ENCODE assay signal across 11 cellular contexts in the genomic region with DNA sequence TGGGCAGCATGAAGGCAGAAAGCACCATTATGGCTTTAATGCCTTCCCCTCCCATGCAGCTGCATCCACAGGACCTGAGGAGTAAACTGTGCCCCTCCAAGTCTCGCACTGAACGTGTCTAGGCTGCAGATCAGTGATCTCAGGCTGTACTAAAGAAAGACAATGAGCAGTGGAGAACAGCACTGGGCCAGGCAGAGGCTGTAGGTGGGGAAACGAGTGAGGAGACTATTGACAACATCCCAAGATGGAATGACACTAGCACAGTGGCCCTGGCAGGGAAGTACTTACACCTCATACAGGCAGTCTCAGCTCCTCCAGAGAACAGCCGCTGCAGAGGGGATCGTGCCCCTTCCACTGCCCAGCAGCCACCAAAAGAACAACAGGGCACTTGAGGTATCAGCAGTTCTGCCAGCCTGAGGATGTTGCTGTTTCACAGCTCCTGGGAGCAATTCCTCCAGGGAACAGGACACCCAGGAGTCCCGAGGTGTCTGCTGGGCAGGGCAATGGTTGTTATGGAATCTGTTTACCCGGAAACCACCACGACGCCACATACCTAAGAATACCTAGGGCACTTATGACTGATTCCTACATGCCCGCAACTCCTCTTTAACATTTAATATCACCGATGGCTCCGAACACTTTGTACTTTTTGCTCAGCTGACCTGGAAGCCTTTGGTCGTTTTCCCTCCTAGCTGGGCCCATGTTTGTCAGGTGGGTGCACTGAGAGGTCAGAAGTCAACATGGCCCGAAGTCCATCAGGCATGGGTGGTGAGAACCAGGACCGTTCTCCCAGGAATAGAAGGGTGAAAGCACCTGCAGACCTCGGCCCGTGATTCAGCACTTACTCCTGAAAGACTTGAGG.
A peak's percentile ranks its signal among the peaks of the same experiment; 100 is the strongest.
DNase-seq lines count a peak whose midpoint lies in the region; ATAC-seq and TF ChIP-seq lines count a peak whose summit lies in the region.
"Had no signal": no experiment of that assay in that cellular context is flagged by ENCODE, and none has a peak within 500 bp of the region (broad histone marks: within the 10 kb centered on the region; RNA-seq: fewer than 3 reads in every experiment).

No MANE protein-coding gene starts in this region.

- peaks cover 58% of the 10 kb centered on the region for H3K4me1 Mint-ChIP-seq in WTC11

- 75% methylated on average over 17 of the region's 17 CpGs for WGBS in prostate gland

- ATAC-seq in HCT116 (no peak; the same call in 1 of the 2 replicates), WTC11 (no peak), foreskin keratinocyte (peak; percentile 89)

- TF ChIP-seq POLR2A in HCT116 (IDR thresholded peaks at IDR 0.05; ENCODE audit: borderline replicate concordance, extremely low read depth, insufficient read depth, insufficient read length) (no peak), prostate gland (IDR thresholded peaks at IDR 0.05) (no peak)

- peak overlapping the region; percentile 54; the same call in 1 of the 2 replicates for H3K27ac Mint-ChIP-seq in WTC11

- DNase-seq in HCT116 (ENCODE audit: low read depth, low spot score), result no peak
- no peak for DNase-seq in WTC11 (ENCODE audit: low spot score)
- peak; percentile 61 to 91 for DNase-seq in foreskin keratinocyte
- DNase-seq in prostate gland (ENCODE audit: low spot score), result no peak
- no peak for DNase-seq in MM.1S
- DNase-seq in EL, result no peak
- DNase-seq in inferior parietal cortex (ENCODE audit: extremely low spot score), result no peak
- DNase-seq: activated CD4-positive, alpha-beta memory T cell treated with anti-CD3 and anti-CD28 coated beads for 36 hours; Calu3; MG63; retina had no signal

- no peak overlapping the region for H3K9ac ChIP-seq in HCT116 (ENCODE audit: low read length)
- no peak overlapping the region for H3K9ac ChIP-seq in MM.1S (ENCODE audit: low read length)

- H4K20me1 ChIP-seq in HCT116 (ENCODE audit: insufficient read depth) (no peaks in the 10 kb centered on the region), MM.1S (ENCODE audit: insufficient read depth, low read length) (no peaks in the 10 kb centered on the region)

- intact Hi-C loops in HCT116 (cut with micrococcal nuclease), result no loop called here
- intact Hi-C loops in prostate gland (cut with DNase I), result no loop called here

- peaks cover 54 to 74% of the 10 kb centered on the region in 2 experiments for H3K4me1 ChIP-seq in HCT116 (ENCODE audit: control insufficient read depth in 1 of 2, insufficient read depth in 2 of 2, low read length in 2 of 2)
- H3K4me1 ChIP-seq in foreskin keratinocyte, result peaks cover 9% of the 10 kb centered on the region
- peaks cover 29% of the 10 kb centered on the region for H3K4me1 ChIP-seq in prostate gland (replicated peaks)
- no peaks in the 10 kb centered on the region for H3K4me1 ChIP-seq in MM.1S (ENCODE audit: low read length)

- H3K9me3 Mint-ChIP-seq in WTC11, result no peaks in the 10 kb centered on the region
- H3K9me3 Mint-ChIP-seq: activated CD4-positive, alpha-beta memory T cell treated with anti-CD3 and anti-CD28 coated beads for 36 hours had no signal

- no peak for TF ChIP-seq RAD21 in HCT116 (IDR thresholded peaks at IDR 0.05; ENCODE audit: low read depth)

- H3K9me2 ChIP-seq in HCT116 (ENCODE audit: insufficient read depth), result no peaks in the 10 kb centered on the region
- no peaks in the 10 kb centered on the region for H3K9me2 ChIP-seq in MM.1S (replicated peaks; ENCODE audit: insufficient read depth, low read length)

- no peak overlapping the region for H3K4me3 Mint-ChIP-seq in WTC11
- H3K4me3 Mint-ChIP-seq: activated CD4-positive, alpha-beta memory T cell treated with anti-CD3 and anti-CD28 coated beads for 36 hours had no signal

- no peak for TF ChIP-seq CTCF in HCT116 (IDR thresholded peaks at IDR 0.05 in 2 of 3, conservative IDR thresholded peaks at IDR 0.05 in 1 of 3; ENCODE audit: borderline replicate concordance in 1 of 3, insufficient read depth in 1 of 3, low read depth in 2 of 3, low read length in 2 of 3)
- no peak for TF ChIP-seq CTCF in WTC11 (IDR thresholded peaks at IDR 0.05)
- TF ChIP-seq CTCF in foreskin keratinocyte (conservative IDR thresholded peaks at IDR 0.05), result peak; percentile 5
- no peak for TF ChIP-seq CTCF in prostate gland (IDR thresholded peaks at IDR 0.05)
- no peak for TF ChIP-seq CTCF in MM.1S (IDR thresholded peaks at IDR 0.05; ENCODE audit: low read length)

- no peaks in the 10 kb centered on the region for H3K27me3 Mint-ChIP-seq in WTC11 (ENCODE audit: low read depth)
- H3K27me3 Mint-ChIP-seq: activated CD4-positive, alpha-beta memory T cell treated with anti-CD3 and anti-CD28 coated beads for 36 hours had no signal

- H3K4me2 ChIP-seq in HCT116 (ENCODE audit: low read length), result peak overlapping the region; percentile 58
- no peak overlapping the region for H3K4me2 ChIP-seq in MM.1S (ENCODE audit: low read depth, low read length)

- POLR2A ChIA-PET in HCT116 (lab: Charles Lee) (no interaction called here), WTC11 (lab: Charles Lee) (interaction anchor here (0.6 kb wide), 1 partner anchor 313 kb away, joined by 5 read pairs; no protein-coding TSS in a partner anchor)

- H3K27ac ChIP-seq in HCT116 (ENCODE audit: low read depth, low read length) (no peak overlapping the region; the same call in 1 of the 2 replicates), foreskin keratinocyte (peak overlapping the region; percentile 60), prostate gland (peak overlapping the region; percentile 16 to 90), MM.1S (ENCODE audit: low read length) (no peak overlapping the region)

- no TSS peak for BruUV-seq in HCT116 (replicated peaks; lab: Mats Ljungman, UMichigan)

- RAD21 ChIA-PET in HCT116 (lab: Charles Lee; ENCODE audit: low non-redundant PET in 1 of 2, low total read pairs in 2 of 2, uncharacterized antibody in 2 of 2, unreplicated experiment in 2 of 2), result no interaction called here

- no peaks in the 10 kb centered on the region for H3K36me3 ChIP-seq in HCT116 (ENCODE audit: control insufficient read depth in 1 of 2, insufficient read depth in 2 of 2, low read length in 2 of 2)
- H3K36me3 ChIP-seq in prostate gland, result no peaks in the 10 kb centered on the region
- no peaks in the 10 kb centered on the region for H3K36me3 ChIP-seq in MM.1S (replicated peaks; ENCODE audit: insufficient read depth, low read length)
- H3K36me3 ChIP-seq: MG63 had no signal

- H3K4me3 ChIP-seq in HCT116 (replicated peaks in 1 of 2; ENCODE audit: low read depth in 1 of 2, low read length in 2 of 2) (no peak overlapping the region), prostate gland (no peak overlapping the region), MM.1S (ENCODE audit: low read length) (no peak overlapping the region)
- H3K4me3 ChIP-seq: MG63 had no signal

- CTCF ChIA-PET in HCT116 (lab: Charles Lee) (no interaction called here), WTC11 (lab: Charles Lee) (interaction anchor here (1.9 kb wide), 1 partner anchor 48 kb away, joined by 7 read pairs; no protein-coding TSS in a partner anchor)

- H3K9me3 ChIP-seq in HCT116 (ENCODE audit: control insufficient read depth in 1 of 2, insufficient read depth in 1 of 2, low read depth in 1 of 2, low read length in 2 of 2), result no peaks in the 10 kb centered on the region
- no peaks in the 10 kb centered on the region for H3K9me3 ChIP-seq in prostate gland
- H3K9me3 ChIP-seq in MM.1S (replicated peaks; ENCODE audit: insufficient read depth, low read length), result no peaks in the 10 kb centered on the region
- H3K9me3 ChIP-seq: MG63 had no signal

- H3K36me3 Mint-ChIP-seq in WTC11, result no peaks in the 10 kb centered on the region
- H3K36me3 Mint-ChIP-seq: activated CD4-positive, alpha-beta memory T cell treated with anti-CD3 and anti-CD28 coated beads for 36 hours had no signal

- H2AFZ ChIP-seq in HCT116 (ENCODE audit: low read depth, low read length, poor library complexity, severe bottlenecking) (no peak overlapping the region), MM.1S (ENCODE audit: low read length) (no peak overlapping the region)

- H3F3A ChIP-seq in MM.1S (ENCODE audit: insufficient read depth, low read length), result no peaks in the 10 kb centered on the region

- no peaks in the 10 kb centered on the region; the same call in 1 of the 2 replicates for H3K79me2 ChIP-seq in HCT116 (ENCODE audit: insufficient read depth, low read length)
- H3K79me2 ChIP-seq in MM.1S (ENCODE audit: low read length), result no peaks in the 10 kb centered on the region

- H3K27me3 ChIP-seq in HCT116 (ENCODE audit: insufficient read depth, low read length), result no peaks in the 10 kb centered on the region
- no peaks in the 10 kb centered on the region for H3K27me3 ChIP-seq in foreskin keratinocyte
- H3K27me3 ChIP-seq in prostate gland (replicated peaks; ENCODE audit: insufficient read depth), result no peaks in the 10 kb centered on the region
- no peaks in the 10 kb centered on the region for H3K27me3 ChIP-seq in MM.1S (replicated peaks; ENCODE audit: insufficient read depth, low read length)
- H3K27me3 ChIP-seq: MG63 had no signal

TF ChIP-seq in HCT116, 20 proteins besides CTCF, POLR2A, EP300 and RAD21 (continues in another document):
- TF ChIP-seq EZH2phosphoT487 (IDR thresholded peaks at IDR 0.05; ENCODE audit: borderline replicate concordance) (no peak), POLR2AphosphoS5 (IDR thresholded peaks at IDR 0.05; ENCODE audit: low read depth, low read length) (no peak), CEBPB (IDR thresholded peaks at IDR 0.05; ENCODE audit: low read depth) (no peak), FOSL1 (IDR thresholded peaks at IDR 0.05; ENCODE audit: low read depth) (no peak)

TF ChIP-seq in WTC11, 78 proteins besides CTCF, POLR2A, EP300 and RAD21:
- TF ChIP-seq GABPB1 (CRISPR knock-in tag; IDR thresholded peaks at IDR 0.05) (peak; percentile 18; the same call in 1 of the 2 replicates), PRRX2 (CRISPR knock-in tag; IDR thresholded peaks at IDR 0.05) (no peak)

Comparison
In these comparisons a context has a peak if more than half of its experiments do, and no peak if none do; other contexts are left out.
1. DNase-seq: peak in foreskin keratinocyte (2 of 2); none in HCT116 (single experiment), WTC11 (single experiment), prostate gland (single experiment), MM.1S (single experiment), EL (single experiment) and inferior parietal cortex (single experiment).
2. H3K27ac ChIP-seq: peak in foreskin keratinocyte (single experiment) and prostate gland (2 of 2); none in HCT116 (single experiment) and MM.1S (single experiment).